29 cellular contexts compared by ENCODE assay signal in genomic region chr3:42007785-42008184, GRCh38.
"Had no signal": no experiment of that assay in that cellular context is flagged by ENCODE, and none has a peak within 500 bp of the region (broad histone marks: within the 10 kb centered on the region; RNA-seq: fewer than 3 reads in every experiment).

No MANE protein-coding gene starts in this region.

- H3K4me1 ChIP-seq: right lobe of liver, tibial artery had no signal

- H3K27me3 ChIP-seq: esophagus muscularis mucosa, foreskin keratinocyte, heart right ventricle, ovary, right lobe of liver, stomach, tibial artery, upper lobe of right lung had no signal

- H3K9me3 ChIP-seq: esophagus muscularis mucosa, mucosa of descending colon, ovary, right lobe of liver, stomach, tibial artery, upper lobe of right lung had no signal

- H3K27ac Mint-ChIP-seq: activated CD4-positive, alpha-beta memory T cell treated with anti-CD3 and anti-CD28 coated beads, Interleukin-2, amount 10 ng/mL, durations not matched to agents 7 days and 5 days; activated CD4-positive, alpha-beta T cell treated with anti-CD3 and anti-CD28 coated beads, Interleukin-2, amount 10 ng/mL, durations not matched to agents 7 days and 5 days; activated naive CD4-positive, alpha-beta T cell treated with anti-CD3 and anti-CD28 coated beads, Interleukin-2, amount 50 U/mL, for 24 hours; activated naive CD8-positive, alpha-beta T cell treated with anti-CD3 and anti-CD28 coated beads, Interleukin-2, amount 50 U/mL, for 24 hours; activated T-cell treated with anti-CD3 and anti-CD28 coated beads, Interleukin-2, amount 50 U/mL, for 24 hours; activated T-helper 2 cell treated with anti-CD3 and anti-CD28 coated beads, Interferon-gamma antibody, Interleukin-2, Interleukin-4, amounts not matched to agents 10 μg/mL and 5 μg/mL and 100 μg/mL, durations not matched to agents 14 hours and 24 hours and 36 hours; nephron; progenitor cell of endocrine pancreas; T-helper 17 cell had no signal

- H3K36me3 ChIP-seq: esophagus muscularis mucosa, heart right ventricle, left ventricle myocardium inferior, ovary, right lobe of liver, stomach, tibial artery, upper lobe of right lung had no signal

- H3K4me3 ChIP-seq: esophagus muscularis mucosa, heart right ventricle, left ventricle myocardium inferior, lung, mucosa of descending colon, ovary, right lobe of liver, stomach, tibial artery, upper lobe of right lung had no signal

- H3K27ac ChIP-seq: esophagus muscularis mucosa, foreskin keratinocyte, heart right ventricle, left ventricle myocardium inferior, ovary, right lobe of liver, stomach, tibial artery, upper lobe of right lung had no signal

- H3K36me3 Mint-ChIP-seq: activated naive CD4-positive, alpha-beta T cell treated with anti-CD3 and anti-CD28 coated beads, Interleukin-2, amount 50 U/mL, for 24 hours had no signal

- H3K27me3 Mint-ChIP-seq: activated CD4-positive, alpha-beta memory T cell treated with anti-CD3 and anti-CD28 coated beads, Interleukin-2, amount 10 ng/mL, durations not matched to agents 7 days and 5 days; activated CD4-positive, alpha-beta T cell treated with anti-CD3 and anti-CD28 coated beads, Interleukin-2, amount 10 ng/mL, durations not matched to agents 7 days and 5 days; activated naive CD4-positive, alpha-beta T cell treated with anti-CD3 and anti-CD28 coated beads, Interleukin-2, amount 50 U/mL, for 24 hours; activated naive CD8-positive, alpha-beta T cell treated with anti-CD3 and anti-CD28 coated beads, Interleukin-2, amount 50 U/mL, for 24 hours; activated T-cell treated with anti-CD3 and anti-CD28 coated beads, Interleukin-2, amount 50 U/mL, for 24 hours; progenitor cell of endocrine pancreas; T-helper 17 cell had no signal

- ATAC-seq: activated naive CD8-positive, alpha-beta T cell treated with anti-CD3 and anti-CD28 coated beads, Interleukin-2, amount 50 U/mL, for 24 hours; foreskin keratinocyte; heart right ventricle; mucosa of descending colon; right lobe of liver; T-helper 17 cell; upper lobe of right lung had no signal

- H3K4me3 Mint-ChIP-seq: activated CD4-positive, alpha-beta memory T cell treated with anti-CD3 and anti-CD28 coated beads, Interleukin-2, amount 10 ng/mL, durations not matched to agents 7 days and 5 days; activated CD4-positive, alpha-beta T cell treated with anti-CD3 and anti-CD28 coated beads, Interleukin-2, amount 10 ng/mL, durations not matched to agents 7 days and 5 days; activated naive CD4-positive, alpha-beta T cell treated with anti-CD3 and anti-CD28 coated beads, Interleukin-2, amount 50 U/mL, for 24 hours; activated naive CD8-positive, alpha-beta T cell treated with anti-CD3 and anti-CD28 coated beads, Interleukin-2, amount 50 U/mL, for 24 hours; activated T-cell treated with anti-CD3 and anti-CD28 coated beads, Interleukin-2, amount 50 U/mL, for 24 hours; T-helper 17 cell had no signal

- H3K9me3 Mint-ChIP-seq: activated CD4-positive, alpha-beta memory T cell treated with anti-CD3 and anti-CD28 coated beads, Interleukin-2, amount 10 ng/mL, durations not matched to agents 7 days and 5 days; activated CD4-positive, alpha-beta T cell treated with anti-CD3 and anti-CD28 coated beads, Interleukin-2, amount 10 ng/mL, durations not matched to agents 7 days and 5 days; activated naive CD4-positive, alpha-beta T cell treated with anti-CD3 and anti-CD28 coated beads, Interleukin-2, amount 50 U/mL, for 24 hours; activated naive CD8-positive, alpha-beta T cell treated with anti-CD3 and anti-CD28 coated beads, Interleukin-2, amount 50 U/mL, for 24 hours; activated T-cell treated with anti-CD3 and anti-CD28 coated beads, Interleukin-2, amount 50 U/mL, for 24 hours; activated T-helper 2 cell treated with anti-CD3 and anti-CD28 coated beads, Interferon-gamma antibody, Interleukin-2, Interleukin-4, amounts not matched to agents 10 μg/mL and 5 μg/mL and 100 μg/mL, durations not matched to agents 14 hours and 24 hours and 36 hours had no signal

- DNase-seq: activated CD4-positive, alpha-beta memory T cell treated with anti-CD3 and anti-CD28 coated beads, Interleukin-2, amount 10 ng/mL, durations not matched to agents 7 days and 5 days; activated CD4-positive, alpha-beta T cell treated with anti-CD3 and anti-CD28 coated beads for 1 hour; activated CD4-positive, alpha-beta T cell treated with anti-CD3 and anti-CD28 coated beads, Interleukin-2, amount 10 ng/mL, durations not matched to agents 7 days and 5 days; activated CD8-positive, alpha-beta memory T cell treated with anti-CD3 and anti-CD28 coated beads, Interleukin-2, amount 50 U/mL, for 48 hours; activated naive CD8-positive, alpha-beta T cell treated with anti-CD3 and anti-CD28 coated beads, Interleukin-2, amount 50 U/mL, for 24 hours; activated T-cell treated with anti-CD3 and anti-CD28 coated beads, Interleukin-2, amount 50 U/mL, for 24 hours; amygdala; central memory CD4-positive, alpha-beta T cell; dermis blood vessel endothelial cell; effector CD4-positive, alpha-beta T cell; foreskin keratinocyte; heart right ventricle; kidney glomerular epithelial cell; left ventricle myocardium inferior; mucosa of descending colon; ovary; right lobe of liver; stimulated activated CD4-positive, alpha-beta T cell treated with anti-CD3 and anti-CD28 coated beads, Interleukin-2, amount 100 ng/mL, for 48 hours; stomach; T-helper 17 cell; T1000; tibial artery; upper lobe of right lung had no signal

- H3K4me1 Mint-ChIP-seq: nephron had no signal
